Comparison of ENCODE assay signal across 1 cellular context in the genomic region with DNA sequence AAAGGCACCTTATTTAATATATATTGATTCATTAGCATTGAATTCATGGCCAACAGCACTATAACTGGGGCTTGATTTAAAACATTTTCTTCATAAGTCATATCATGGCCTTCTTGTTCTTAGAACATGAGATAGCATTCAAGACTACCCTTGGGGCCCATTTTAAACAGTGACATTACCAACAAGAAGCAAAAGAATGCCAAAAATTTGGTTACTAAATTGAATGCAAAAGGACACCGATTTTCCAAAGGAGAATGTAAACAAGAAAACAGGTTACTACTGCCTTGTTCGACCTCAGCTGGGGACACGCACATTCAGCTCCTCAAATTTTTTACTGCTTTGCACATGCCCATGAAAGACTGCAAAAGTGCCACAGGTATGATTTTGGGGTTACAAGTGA.
TF ChIP-seq lines count a peak whose summit lies in the region.

No MANE protein-coding gene starts in this region.

TF ChIP-seq in WTC11, 78 proteins besides CTCF, POLR2A, EP300 and RAD21 (continued from another document):
- TF ChIP-seq, protein P1, sequence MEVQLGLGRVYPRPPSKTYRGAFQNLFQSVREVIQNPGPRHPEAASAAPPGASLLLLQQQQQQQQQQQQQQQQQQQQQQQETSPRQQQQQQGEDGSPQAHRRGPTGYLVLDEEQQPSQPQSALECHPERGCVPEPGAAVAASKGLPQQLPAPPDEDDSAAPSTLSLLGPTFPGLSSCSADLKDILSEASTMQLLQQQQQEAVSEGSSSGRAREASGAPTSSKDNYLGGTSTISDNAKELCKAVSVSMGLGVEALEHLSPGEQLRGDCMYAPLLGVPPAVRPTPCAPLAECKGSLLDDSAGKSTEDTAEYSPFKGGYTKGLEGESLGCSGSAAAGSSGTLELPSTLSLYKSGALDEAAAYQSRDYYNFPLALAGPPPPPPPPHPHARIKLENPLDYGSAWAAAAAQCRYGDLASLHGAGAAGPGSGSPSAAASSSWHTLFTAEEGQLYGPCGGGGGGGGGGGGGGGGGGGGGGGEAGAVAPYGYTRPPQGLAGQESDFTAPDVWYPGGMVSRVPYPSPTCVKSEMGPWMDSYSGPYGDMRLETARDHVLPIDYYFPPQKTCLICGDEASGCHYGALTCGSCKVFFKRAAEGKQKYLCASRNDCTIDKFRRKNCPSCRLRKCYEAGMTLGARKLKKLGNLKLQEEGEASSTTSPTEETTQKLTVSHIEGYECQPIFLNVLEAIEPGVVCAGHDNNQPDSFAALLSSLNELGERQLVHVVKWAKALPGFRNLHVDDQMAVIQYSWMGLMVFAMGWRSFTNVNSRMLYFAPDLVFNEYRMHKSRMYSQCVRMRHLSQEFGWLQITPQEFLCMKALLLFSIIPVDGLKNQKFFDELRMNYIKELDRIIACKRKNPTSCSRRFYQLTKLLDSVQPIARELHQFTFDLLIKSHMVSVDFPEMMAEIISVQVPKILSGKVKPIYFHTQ (CRISPR knock-in tag; IDR thresholded peaks at IDR 0.05) = no peak
- TF ChIP-seq, protein P2, sequence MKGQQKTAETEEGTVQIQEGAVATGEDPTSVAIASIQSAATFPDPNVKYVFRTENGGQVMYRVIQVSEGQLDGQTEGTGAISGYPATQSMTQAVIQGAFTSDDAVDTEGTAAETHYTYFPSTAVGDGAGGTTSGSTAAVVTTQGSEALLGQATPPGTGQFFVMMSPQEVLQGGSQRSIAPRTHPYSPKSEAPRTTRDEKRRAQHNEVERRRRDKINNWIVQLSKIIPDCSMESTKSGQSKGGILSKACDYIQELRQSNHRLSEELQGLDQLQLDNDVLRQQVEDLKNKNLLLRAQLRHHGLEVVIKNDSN (CRISPR knock-in tag; IDR thresholded peaks at IDR 0.05) = no peak
- TF ChIP-seq ZBTB21 (CRISPR knock-in tag; IDR thresholded peaks at IDR 0.05; ENCODE audit: borderline replicate concordance) (no peak), GABPB1 (CRISPR knock-in tag; IDR thresholded peaks at IDR 0.05) (no peak), MXD4 (CRISPR knock-in tag; IDR thresholded peaks at IDR 0.05; ENCODE audit: borderline replicate concordance) (no peak), KAT7 (CRISPR knock-in tag; IDR thresholded peaks at IDR 0.05; ENCODE audit: borderline replicate concordance) (no peak), NFE2L1 (CRISPR knock-in tag; IDR thresholded peaks at IDR 0.05) (no peak), SMAD3 (CRISPR knock-in tag; IDR thresholded peaks at IDR 0.05; ENCODE audit: borderline replicate concordance) (no peak), FOXP1 (CRISPR knock-in tag; IDR thresholded peaks at IDR 0.05; ENCODE audit: borderline replicate concordance) (no peak), ZNF232 (CRISPR knock-in tag; IDR thresholded peaks at IDR 0.05) (no peak), ELF4 (CRISPR knock-in tag; IDR thresholded peaks at IDR 0.05; ENCODE audit: low read depth) (no peak), TP53 (CRISPR knock-in tag; IDR thresholded peaks at IDR 0.05) (no peak), EMX1 (CRISPR knock-in tag; IDR thresholded peaks at IDR 0.05) (no peak)
- TF ChIP-seq, protein P3, sequence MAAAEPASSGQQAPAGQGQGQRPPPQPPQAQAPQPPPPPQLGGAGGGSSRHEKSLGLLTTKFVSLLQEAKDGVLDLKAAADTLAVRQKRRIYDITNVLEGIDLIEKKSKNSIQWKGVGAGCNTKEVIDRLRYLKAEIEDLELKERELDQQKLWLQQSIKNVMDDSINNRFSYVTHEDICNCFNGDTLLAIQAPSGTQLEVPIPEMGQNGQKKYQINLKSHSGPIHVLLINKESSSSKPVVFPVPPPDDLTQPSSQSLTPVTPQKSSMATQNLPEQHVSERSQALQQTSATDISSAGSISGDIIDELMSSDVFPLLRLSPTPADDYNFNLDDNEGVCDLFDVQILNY (CRISPR knock-in tag; IDR thresholded peaks at IDR 0.05) = no peak
- TF ChIP-seq, protein P4, sequence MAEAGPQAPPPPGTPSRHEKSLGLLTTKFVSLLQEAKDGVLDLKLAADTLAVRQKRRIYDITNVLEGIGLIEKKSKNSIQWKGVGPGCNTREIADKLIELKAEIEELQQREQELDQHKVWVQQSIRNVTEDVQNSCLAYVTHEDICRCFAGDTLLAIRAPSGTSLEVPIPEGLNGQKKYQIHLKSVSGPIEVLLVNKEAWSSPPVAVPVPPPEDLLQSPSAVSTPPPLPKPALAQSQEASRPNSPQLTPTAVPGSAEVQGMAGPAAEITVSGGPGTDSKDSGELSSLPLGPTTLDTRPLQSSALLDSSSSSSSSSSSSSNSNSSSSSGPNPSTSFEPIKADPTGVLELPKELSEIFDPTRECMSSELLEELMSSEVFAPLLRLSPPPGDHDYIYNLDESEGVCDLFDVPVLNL (CRISPR knock-in tag; IDR thresholded peaks at IDR 0.05; ENCODE audit: borderline replicate concordance, low read depth) = no peak
- TF ChIP-seq, protein P5, sequence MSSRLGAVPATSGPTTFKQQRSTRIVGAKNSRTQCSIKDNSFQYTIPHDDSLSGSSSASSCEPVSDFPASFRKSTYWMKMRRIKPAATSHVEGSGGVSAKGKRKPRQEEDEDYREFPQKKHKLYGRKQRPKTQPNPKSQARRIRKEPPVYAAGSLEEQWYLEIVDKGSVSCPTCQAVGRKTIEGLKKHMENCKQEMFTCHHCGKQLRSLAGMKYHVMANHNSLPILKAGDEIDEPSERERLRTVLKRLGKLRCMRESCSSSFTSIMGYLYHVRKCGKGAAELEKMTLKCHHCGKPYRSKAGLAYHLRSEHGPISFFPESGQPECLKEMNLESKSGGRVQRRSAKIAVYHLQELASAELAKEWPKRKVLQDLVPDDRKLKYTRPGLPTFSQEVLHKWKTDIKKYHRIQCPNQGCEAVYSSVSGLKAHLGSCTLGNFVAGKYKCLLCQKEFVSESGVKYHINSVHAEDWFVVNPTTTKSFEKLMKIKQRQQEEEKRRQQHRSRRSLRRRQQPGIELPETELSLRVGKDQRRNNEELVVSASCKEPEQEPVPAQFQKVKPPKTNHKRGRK (CRISPR knock-in tag; IDR thresholded peaks at IDR 0.05; ENCODE audit: borderline replicate concordance) = no peak
